ENCODE assay signal across 11 cellular contexts in the genomic region with DNA sequence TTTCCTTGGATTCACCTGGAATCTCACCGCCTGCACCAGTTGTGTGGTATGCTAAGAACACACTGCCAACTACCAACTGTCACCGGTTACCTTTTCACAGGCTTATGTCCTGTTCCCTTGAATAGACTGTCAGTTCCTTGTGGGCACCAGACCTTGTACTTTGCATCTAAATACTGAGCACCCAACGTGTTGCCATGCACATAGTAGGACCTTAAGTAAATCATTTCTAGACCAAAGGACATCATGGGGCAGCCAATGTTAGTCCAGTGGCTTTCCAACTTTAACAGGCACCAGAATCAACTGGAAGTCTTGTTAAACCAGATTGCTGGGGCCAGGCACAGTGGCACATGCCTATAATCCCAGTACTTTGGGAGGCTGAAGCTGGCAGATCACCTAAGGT. TPM values are rescaled to one million over a fixed set of nuclear protein-coding genes. Genes with fewer than 3 reads are reported as not detected.
DNase-seq lines count a peak whose midpoint lies in the region; ATAC-seq and TF ChIP-seq lines count a peak whose summit lies in the region.
"Had no signal": no experiment of that assay in that cellular context is flagged by ENCODE, and none has a peak within 500 bp of the region (broad histone marks: within the 10 kb centered on the region; RNA-seq: fewer than 3 reads in every experiment).

No MANE protein-coding gene starts in this region.

- no peaks in the 10 kb centered on the region for H3K27me3 ChIP-seq in dorsolateral prefrontal cortex
- H3K27me3 ChIP-seq: foreskin keratinocyte had no signal

- TF ChIP-seq CTCF in WTC11 (IDR thresholded peaks at IDR 0.05), result no peak
- TF ChIP-seq CTCF in dorsolateral prefrontal cortex (IDR thresholded peaks at IDR 0.05 in 54 of 56, conservative IDR thresholded peaks at IDR 0.05 in 2 of 56; ENCODE audit: low read depth in 1 of 56, partially characterized antibody in 56 of 56), result no peak

- no peak for DNase-seq in activated naive CD4-positive, alpha-beta T cell treated with anti-CD3 and anti-CD28 coated beads for 36 hours
- no peak for DNase-seq in activated naive CD4-positive, alpha-beta T cell treated with Interleukin-2 at 50 U/mL for 16 hours
- DNase-seq in WTC11 (ENCODE audit: low spot score) (no peak), dorsolateral prefrontal cortex (no peak)
- DNase-seq: activated gamma-delta T cell, foreskin keratinocyte, NCI-H526 had no signal

- H3K36me3 Mint-ChIP-seq in activated naive CD4-positive, alpha-beta T cell treated with anti-CD3 and anti-CD28 coated beads for 36 hours (ENCODE audit: low read depth), result no peaks in the 10 kb centered on the region
- no peaks in the 10 kb centered on the region for H3K36me3 Mint-ChIP-seq in WTC11
- H3K36me3 Mint-ChIP-seq in stimulated activated memory B cell treated with anti-CD40 and anti-IgM and Interleukin-4, amounts not matched to agents 10 μg/mL and 1 μg/mL and 100 μg/mL, for 72 hours, result no peaks in the 10 kb centered on the region

- no peak overlapping the region for H3K4me3 ChIP-seq in dorsolateral prefrontal cortex

- intact Hi-C loops in activated naive CD4-positive, alpha-beta T cell treated with anti-CD3 and anti-CD28 coated beads for 36 hours (cut with micrococcal nuclease), result loop anchor here (2.0 kb wide), 2 partner anchors 52 to 426 kb away; a partner anchor contains a TSS
- intact Hi-C loops in dorsolateral prefrontal cortex (cut with DNase I), result loop anchor here in 1 of 2 donors (2.0 kb wide), 1 partner anchor 14 kb away; a partner anchor contains a TSS

- peak overlapping the region in 48 of 59 donors; percentile 15 to 91 (median 83) for H3K27ac ChIP-seq in dorsolateral prefrontal cortex
- H3K27ac ChIP-seq: foreskin keratinocyte had no signal

- ATAC-seq in WTC11, result no peak
- ATAC-seq in stimulated activated memory B cell treated with anti-CD40 and anti-IgM and Interleukin-4, amounts not matched to agents 10 μg/mL and 1 μg/mL and 100 μg/mL, for 72 hours, result no peak
- no peak for ATAC-seq in GM21723 (IDR thresholded peaks at IDR 0.05; ENCODE audit: unreplicated experiment)
- no peak for ATAC-seq in activated CD4-positive, CD25-positive, alpha-beta regulatory T cell treated with anti-CD3 and anti-CD28 coated beads, Interleukin-2, amount 50 U/mL, for 24 hours
- no peak for ATAC-seq in HG03175 (IDR thresholded peaks at IDR 0.05; ENCODE audit: unreplicated experiment)
- ATAC-seq: foreskin keratinocyte had no signal

- POLR2A ChIA-PET in WTC11 (lab: Charles Lee), result no interaction called here

- CTCF ChIA-PET in activated naive CD4-positive, alpha-beta T cell treated with anti-CD3 and anti-CD28 coated beads for 36 hours (lab: Charles Lee), result interaction anchor here (1.1 to 2.2 kb wide), 2 partner anchors 66 to 79 kb away, joined by 5 to 6 read pairs; no protein-coding TSS in a partner anchor
- CTCF ChIA-PET in WTC11 (lab: Charles Lee), result interaction anchor here (0.5 to 3.9 kb wide), 4 partner anchors 12 to 1014 kb away, joined by 3 to 24 read pairs (median 4); no protein-coding TSS in a partner anchor

- peak overlapping the region; percentile 95 for H3K4me3 Mint-ChIP-seq in activated naive CD4-positive, alpha-beta T cell treated with anti-CD3 and anti-CD28 coated beads for 36 hours
- peak overlapping the region; percentile 98 for H3K4me3 Mint-ChIP-seq in WTC11
- peak overlapping the region; percentile 95 for H3K4me3 Mint-ChIP-seq in stimulated activated memory B cell treated with anti-CD40 and anti-IgM and Interleukin-4, amounts not matched to agents 10 μg/mL and 1 μg/mL and 100 μg/mL, for 72 hours

- peaks cover 13% of the 10 kb centered on the region for H3K4me1 Mint-ChIP-seq in activated naive CD4-positive, alpha-beta T cell treated with anti-CD3 and anti-CD28 coated beads for 36 hours (ENCODE audit: low read depth)
- H3K4me1 Mint-ChIP-seq in WTC11, result peaks cover 5% of the 10 kb centered on the region
- H3K4me1 Mint-ChIP-seq in stimulated activated memory B cell treated with anti-CD40 and anti-IgM and Interleukin-4, amounts not matched to agents 10 μg/mL and 1 μg/mL and 100 μg/mL, for 72 hours, result peaks cover 12% of the 10 kb centered on the region

- no peaks in the 10 kb centered on the region for H3K9me3 Mint-ChIP-seq in activated naive CD4-positive, alpha-beta T cell treated with anti-CD3 and anti-CD28 coated beads for 36 hours
- H3K9me3 Mint-ChIP-seq in WTC11, result no peaks in the 10 kb centered on the region
- no peaks in the 10 kb centered on the region for H3K9me3 Mint-ChIP-seq in stimulated activated memory B cell treated with anti-CD40 and anti-IgM and Interleukin-4, amounts not matched to agents 10 μg/mL and 1 μg/mL and 100 μg/mL, for 72 hours

- no peak overlapping the region for H3K27ac Mint-ChIP-seq in activated naive CD4-positive, alpha-beta T cell treated with anti-CD3 and anti-CD28 coated beads for 36 hours
- H3K27ac Mint-ChIP-seq in WTC11, result no peak overlapping the region
- H3K27ac Mint-ChIP-seq in stimulated activated memory B cell treated with anti-CD40 and anti-IgM and Interleukin-4, amounts not matched to agents 10 μg/mL and 1 μg/mL and 100 μg/mL, for 72 hours, result peak overlapping the region; percentile 87

- H3K27me3 Mint-ChIP-seq in activated naive CD4-positive, alpha-beta T cell treated with anti-CD3 and anti-CD28 coated beads for 36 hours (ENCODE audit: low read depth), result no peaks in the 10 kb centered on the region
- peaks cover 3% of the 10 kb centered on the region; the same call in 1 of the 2 replicates for H3K27me3 Mint-ChIP-seq in WTC11 (ENCODE audit: low read depth)
- H3K27me3 Mint-ChIP-seq in stimulated activated memory B cell treated with anti-CD40 and anti-IgM and Interleukin-4, amounts not matched to agents 10 μg/mL and 1 μg/mL and 100 μg/mL, for 72 hours, result no peaks in the 10 kb centered on the region

TF ChIP-seq in WTC11, 78 proteins besides CTCF, POLR2A, EP300 and RAD21:
- no peak for TF ChIP-seq FOXK1 (CRISPR knock-in tag; IDR thresholded peaks at IDR 0.05)

RNA-seq across cellular contexts. Expression of a gene that starts 1.2 kb away (rescaled TPM):
- 10 to 100 TPM; 48.4 to 49.5 TPM for total RNA-seq in activated naive CD4-positive, alpha-beta T cell treated with anti-CD3 and anti-CD28 coated beads for 36 hours
- total RNA-seq in WTC11 (2021), result 102 to 123 TPM (median 103 TPM) in 3 replicates
- 10 to 100 TPM; 24.8 to 60.8 (median 39.0) TPM for total RNA-seq in dorsolateral prefrontal cortex

RNA-seq across cellular contexts. Expression of a gene that starts 13.8 kb away (rescaled TPM):
- 1 to 10 TPM; 1.2 to 3.7 TPM for total RNA-seq in activated naive CD4-positive, alpha-beta T cell treated with anti-CD3 and anti-CD28 coated beads for 36 hours
- total RNA-seq in WTC11 (2021), result 87.9 to 98.0 TPM (median 89.6 TPM) in 3 replicates
- total RNA-seq in dorsolateral prefrontal cortex, result 100 to 1,000 TPM; 151 to 285 (median 212) TPM

RNA-seq across cellular contexts. Expression of a gene that starts 31.6 kb away (rescaled TPM):
- not detected for total RNA-seq in activated naive CD4-positive, alpha-beta T cell treated with anti-CD3 and anti-CD28 coated beads for 36 hours
- total RNA-seq in WTC11 (2021) (0.27 to 0.66 TPM (median 0.53 TPM) in 3 replicates), dorsolateral prefrontal cortex (1 to 10 TPM in 112 of 120 experiments, under 1 TPM in 8; 0.15 to 7.3 (median 2.6) TPM)
- total RNA-seq: foreskin keratinocyte had no signal

RNA-seq across cellular contexts. Expression of a gene that starts 51.5 kb away (rescaled TPM):
- 1 to 10 TPM; 1.0 to 1.7 TPM for total RNA-seq in activated naive CD4-positive, alpha-beta T cell treated with anti-CD3 and anti-CD28 coated beads for 36 hours
- total RNA-seq in WTC11 (2021), result 0.50 to 1.2 TPM (median 0.62 TPM) in 3 replicates
- total RNA-seq in dorsolateral prefrontal cortex, result 100 to 1,000 TPM in 3 of 120 experiments, 10 to 100 TPM in 117; 10.7 to 128 (median 50.0) TPM

Comparison
In these comparisons a context has a peak if more than half of its experiments do, and no peak if none do; other contexts are left out.
1. RNA of a gene that starts 13.8 kb away (total RNA-seq): 151 to 285 TPM in dorsolateral prefrontal cortex and 87.9 to 98.0 TPM in WTC11; 1.2 to 3.7 TPM in activated naive CD4-positive, alpha-beta T cell treated with anti-CD3 and anti-CD28 coated beads for 36 hours; every median in the first group is over 10 times any median in the second.
2. Peak in every context shown above with its lines, with median percentiles within 50 percentile points of each other: H3K4me3 Mint-ChIP-seq.